17 cellular contexts compared by ENCODE assay signal in genomic region chr1:61299468-61299867, GRCh38.
A peak's percentile ranks its signal among the peaks of the same experiment; 100 is the strongest.
DNase-seq lines count a peak whose midpoint lies in the region; ATAC-seq and TF ChIP-seq lines count a peak whose summit lies in the region.
"Had no signal": no experiment of that assay in that cellular context is flagged by ENCODE, and none has a peak within 500 bp of the region (broad histone marks: within the 10 kb centered on the region; RNA-seq: fewer than 3 reads in every experiment).

No MANE protein-coding gene starts in this region.

- ATAC-seq in heart left ventricle (peak in 1 of 4 donors; percentile 16), Right ventricle myocardium inferior (no peak), heart right ventricle (peak in 2 of 8 donors; percentile 42 to 49), HG02763 (IDR thresholded peaks at IDR 0.05; ENCODE audit: unreplicated experiment) (no peak)

- no peak for DNase-seq in heart left ventricle
- no peak for DNase-seq in Right ventricle myocardium inferior (ENCODE audit: missing footprints)
- no peak for DNase-seq in heart right ventricle
- DNase-seq in prostate gland (ENCODE audit: low spot score) = peak; percentile 13
- DNase-seq in cerebellar nuclear complex (lab: John Stamatoyannopoulos, UW) = no peak
- DNase-seq in GDM1 (lab: John Stamatoyannopoulos, UW) = no peak
- DNase-seq in BE2C = no peak
- DNase-seq: activated CD8-positive, alpha-beta memory T cell treated with anti-CD3 and anti-CD28 coated beads for 24 hours; activated naive CD4-positive, alpha-beta T cell; GF-D8; KG1; NCI-H1694; retina; SJCRH30; stimulated activated naive CD4-positive, alpha-beta T cell had no signal

- no peaks in the 10 kb centered on the region for H3K36me3 ChIP-seq in heart left ventricle
- no peaks in the 10 kb centered on the region for H3K36me3 ChIP-seq in heart right ventricle
- H3K36me3 ChIP-seq in prostate gland = no peaks in the 10 kb centered on the region
- no peaks in the 10 kb centered on the region for H3K36me3 ChIP-seq in BE2C
- H3K36me3 ChIP-seq: cardiac muscle cell, SJCRH30 had no signal

- H3K27ac ChIP-seq in heart left ventricle (peak overlapping the region; percentile 16 to 64 (median 30)), heart right ventricle (peak overlapping the region in 9 of 10 donors; percentile 6 to 75 (median 44)), prostate gland (peak overlapping the region; percentile 52 to 70)
- H3K27ac ChIP-seq: cardiac muscle cell, SJCRH30 had no signal

- intact Hi-C loops in heart left ventricle (cut with DNase I) (no loop called here), Right ventricle myocardium inferior (cut with DNase I) (loop anchor here (5.0 kb wide), 1 partner anchor 42 kb away; no protein-coding TSS in a partner anchor), heart right ventricle (cut with DNase I) (no loop called here), prostate gland (cut with DNase I) (no loop called here)

- H3K4me3 ChIP-seq in heart left ventricle = no peak overlapping the region
- H3K4me3 ChIP-seq in heart right ventricle = no peak overlapping the region
- H3K4me3 ChIP-seq in prostate gland = no peak overlapping the region
- H3K4me3 ChIP-seq in BE2C (ENCODE audit: low read depth, low read length) = no peak overlapping the region
- H3K4me3 ChIP-seq: cardiac muscle cell, SJCRH30 had no signal

- WGBS in heart left ventricle, 4 donors = 31 to 46% (median 37%) methylated on average over 2 of the region's 2 CpGs
- WGBS in heart right ventricle, 2 donors = 34 to 48% methylated on average over 2 of the region's 2 CpGs
- WGBS in prostate gland = 2% methylated on average over 2 of the region's 2 CpGs

- H3K4me1 ChIP-seq in heart left ventricle (peaks cover 0 to 50% (median 33%) of the 10 kb centered on the region in 12 donors), heart right ventricle (peaks cover 2 to 55% (median 40%) of the 10 kb centered on the region in 9 donors), prostate gland (replicated peaks) (no peaks in the 10 kb centered on the region), BE2C (no peaks in the 10 kb centered on the region)
- H3K4me1 ChIP-seq: SJCRH30 had no signal

- no peak for TF ChIP-seq POLR2A in heart left ventricle (IDR thresholded peaks at IDR 0.05)
- no peak for TF ChIP-seq POLR2A in prostate gland (IDR thresholded peaks at IDR 0.05)

- H3K27me3 ChIP-seq in heart left ventricle = no peaks in the 10 kb centered on the region
- H3K27me3 ChIP-seq in heart right ventricle = no peaks in the 10 kb centered on the region
- H3K27me3 ChIP-seq in prostate gland (replicated peaks; ENCODE audit: insufficient read depth) = no peaks in the 10 kb centered on the region
- no peaks in the 10 kb centered on the region for H3K27me3 ChIP-seq in BE2C
- H3K27me3 ChIP-seq: cardiac muscle cell, SJCRH30 had no signal

- H3K9me3 ChIP-seq in heart left ventricle (no peaks in the 10 kb centered on the region), heart right ventricle (no peaks in the 10 kb centered on the region), prostate gland (no peaks in the 10 kb centered on the region), BE2C (no peaks in the 10 kb centered on the region)
- H3K9me3 ChIP-seq: SJCRH30 had no signal

- no peak for TF ChIP-seq CTCF in heart left ventricle (IDR thresholded peaks at IDR 0.05)
- TF ChIP-seq CTCF in heart right ventricle (IDR thresholded peaks at IDR 0.05) = no peak
- TF ChIP-seq CTCF in prostate gland (IDR thresholded peaks at IDR 0.05) = no peak
- no peak for TF ChIP-seq CTCF in BE2C (IDR thresholded peaks at IDR 0.05; ENCODE audit: low read depth, low read length)
